ENCODE assay signal across 1 cellular context in genomic region chr15:59388670-59389069, GRCh38.
TF ChIP-seq lines count a peak whose summit lies in the region.

No MANE protein-coding gene starts in this region.

TF ChIP-seq in H1, 55 proteins besides CTCF, POLR2A, EP300 and RAD21:
- TF ChIP-seq NRF1 (IDR thresholded peaks at IDR 0.05; ENCODE audit: low read depth, low read length) (no peak), RXRA (IDR thresholded peaks at IDR 0.05; ENCODE audit: insufficient read depth, low read depth, low read length) (no peak), NANOG (IDR thresholded peaks at IDR 0.05; ENCODE audit: insufficient read depth, low read depth, low read length, poor library complexity, severe bottlenecking) (no peak)
